8 cellular contexts compared by ENCODE assay signal in genomic region chr6:125584468-125584939, GRCh38.
DNase-seq lines count a peak whose midpoint lies in the region; ATAC-seq lines count a peak whose summit lies in the region.

No MANE protein-coding gene starts in this region.

- no peaks in the 10 kb centered on the region for H3K36me3 ChIP-seq in effector memory CD4-positive, alpha-beta T cell (ENCODE audit: control insufficient read depth, insufficient read depth, low read length)

- no peaks in the 10 kb centered on the region for H3K4me1 ChIP-seq in effector memory CD4-positive, alpha-beta T cell (ENCODE audit: control insufficient read depth, insufficient read depth, low read length, poor library complexity, severe bottlenecking)

- H3K4me3 ChIP-seq in effector memory CD4-positive, alpha-beta T cell (ENCODE audit: insufficient read depth, low read depth, low read length, poor library complexity, severe bottlenecking), result no peak overlapping the region

- no peaks in the 10 kb centered on the region for H3K27me3 ChIP-seq in effector memory CD4-positive, alpha-beta T cell (replicated peaks; ENCODE audit: control insufficient read depth, insufficient read depth, low read length, poor library complexity, severe bottlenecking)

- no peaks in the 10 kb centered on the region for H3K9me3 ChIP-seq in effector memory CD4-positive, alpha-beta T cell (ENCODE audit: control insufficient read depth, low read length)

- peak; percentile 77 for DNase-seq in NCI-H146 treated with DMSO at 0.1 percent for 48 hours (lab: John Stamatoyannopoulos, UW; ENCODE audit: unreplicated experiment)
- peak; percentile 69 for DNase-seq in astrocyte of the hippocampus (ENCODE audit: low read depth, low spot score)
- peak; percentile 69 for DNase-seq in iPS DF 19.7 (ENCODE audit: low read depth, low spot score)
- peak; percentile 97 for DNase-seq in smooth muscle cell of the brain vasculature (ENCODE audit: low read depth, low spot score)
- no peak for DNase-seq in effector memory CD4-positive, alpha-beta T cell
- DNase-seq in NCI-H1092 treated with DMSO at 0.1 percent for 48 hours (lab: John Stamatoyannopoulos, UW), result no peak

- H3K27ac ChIP-seq in effector memory CD4-positive, alpha-beta T cell (ENCODE audit: insufficient read depth, low read length, poor library complexity, severe bottlenecking), result no peak overlapping the region

- ATAC-seq in GM21423 (IDR thresholded peaks at IDR 0.05; ENCODE audit: unreplicated experiment), result no peak
- no peak for ATAC-seq in GM21737 (IDR thresholded peaks at IDR 0.05; ENCODE audit: unreplicated experiment)

Comparison
In these comparisons a context has a peak if more than half of its experiments do, and no peak if none do; other contexts are left out.
1. DNase-seq: peak in NCI-H146 treated with DMSO at 0.1 percent for 48 hours (single experiment), astrocyte of the hippocampus (single experiment), iPS DF 19.7 (single experiment) and smooth muscle cell of the brain vasculature (single experiment); none in effector memory CD4-positive, alpha-beta T cell (0 of 3) and NCI-H1092 treated with DMSO at 0.1 percent for 48 hours (single experiment).